In the genomic region with DNA sequence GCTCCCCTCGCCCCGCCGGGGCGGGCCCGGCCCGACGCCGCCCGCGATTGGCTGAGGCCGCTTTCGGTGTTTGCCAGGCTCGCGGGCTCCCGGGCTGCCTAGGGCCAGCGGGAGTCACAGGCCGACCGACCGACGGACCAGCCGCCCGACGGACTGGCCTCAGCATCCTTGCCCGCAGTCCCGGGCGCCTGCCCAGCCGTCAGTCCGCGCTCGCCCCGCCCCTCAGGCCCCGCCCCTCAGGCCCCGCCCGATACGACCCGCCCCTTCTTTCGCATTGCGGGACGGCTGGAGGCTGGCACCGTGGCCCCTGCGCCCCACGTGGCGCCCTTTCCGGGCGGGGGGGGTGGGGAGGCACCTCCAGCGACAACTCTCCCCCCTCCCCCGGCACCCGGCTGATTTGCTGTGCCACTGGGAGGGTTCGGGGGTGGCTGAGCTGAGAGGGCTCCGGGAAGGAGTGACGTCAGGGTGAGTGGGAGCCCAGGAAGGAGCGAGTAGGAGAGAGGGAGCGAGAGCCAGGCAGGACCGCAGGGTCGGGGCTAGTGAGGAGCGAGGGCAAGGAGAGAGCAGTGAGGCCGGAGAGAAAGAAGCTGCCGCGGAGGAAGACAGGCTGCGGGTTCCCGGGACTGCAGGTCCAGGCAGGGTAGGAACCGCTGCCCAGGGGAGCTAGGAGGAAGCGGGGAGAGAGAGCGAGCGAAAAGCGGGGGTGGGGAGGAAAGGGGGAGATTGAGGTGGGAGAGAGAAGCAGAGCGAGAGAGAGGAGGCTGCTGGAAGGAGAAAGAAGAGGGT, we compare ENCODE assay signal across 8 cellular contexts. TPM values are rescaled to one million over a fixed set of nuclear protein-coding genes. Genes with fewer than 3 reads are reported as not detected.
DNase-seq lines count a peak whose midpoint lies in the region; ATAC-seq and TF ChIP-seq lines count a peak whose summit lies in the region.

A gene with protein sequence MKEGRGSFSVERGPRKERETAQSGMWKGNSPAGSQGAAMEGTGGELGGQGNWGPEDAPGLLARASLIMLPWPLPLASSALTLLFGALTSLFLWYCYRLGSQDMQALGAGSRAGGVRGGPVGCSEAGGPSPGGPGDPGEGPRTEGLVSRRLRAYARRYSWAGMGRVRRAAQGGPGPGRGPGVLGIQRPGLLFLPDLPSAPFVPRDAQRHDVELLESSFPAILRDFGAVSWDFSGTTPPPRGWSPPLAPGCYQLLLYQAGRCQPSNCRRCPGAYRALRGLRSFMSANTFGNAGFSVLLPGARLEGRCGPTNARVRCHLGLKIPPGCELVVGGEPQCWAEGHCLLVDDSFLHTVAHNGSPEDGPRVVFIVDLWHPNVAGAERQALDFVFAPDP (plus strand): TSS at position 387 of the 786 bp plus-strand sequence. CDS start 484 bp downstream, outside the sequence.

- H3K4me3 ChIP-seq in GM12864 (ENCODE audit: low read depth, low read length) (peak within 1 kb of the TSS; percentile 63), esophagus muscularis mucosa (peak within 1 kb of the TSS; percentile 59 to 68 (median 66)), muscle layer of colon (ENCODE audit: low read depth in 1 of 2, low read length in 2 of 2) (peak within 1 kb of the TSS; percentile 38 to 41)

- TF ChIP-seq CTCF in GM12864 (IDR thresholded peaks at IDR 0.05; ENCODE audit: low read depth, low read length, missing control alignments) (no peak), esophagus muscularis mucosa (IDR thresholded peaks at IDR 0.05) (no peak)

- H3K36me3 ChIP-seq in esophagus muscularis mucosa: no peaks in the 10 kb centered on the region
- H3K36me3 ChIP-seq in muscle layer of colon (ENCODE audit: insufficient read depth, low read length): no peaks in the 10 kb centered on the region

- ATAC-seq in HG03439 (IDR thresholded peaks at IDR 0.05; ENCODE audit: unreplicated experiment) (peak; percentile 73), HG02852 (IDR thresholded peaks at IDR 0.05; ENCODE audit: unreplicated experiment) (no peak)

- H3K9me3 ChIP-seq in esophagus muscularis mucosa (no peaks in the 10 kb centered on the region), muscle layer of colon (ENCODE audit: low read length) (no peaks in the 10 kb centered on the region)

- H3K9ac ChIP-seq in muscle layer of colon (ENCODE audit: low read length): no peak within 1 kb of the TSS

- H3K27me3 ChIP-seq in esophagus muscularis mucosa (peaks cover 0 to 58% (median 22%) of the 10 kb centered on the region in 4 donors), muscle layer of colon (ENCODE audit: control insufficient read depth in 1 of 2, insufficient read depth in 2 of 2, low read length in 2 of 2) (peaks cover 17 to 41% of the 10 kb centered on the region in 2 donors)

- peak within 1 kb of the TSS in 1 of 4 donors; percentile 30 for H3K27ac ChIP-seq in esophagus muscularis mucosa (replicated peaks in 1 of 4)
- H3K27ac ChIP-seq in muscle layer of colon (ENCODE audit: low read depth, low read length): no peak within 1 kb of the TSS

- intact Hi-C loops in esophagus muscularis mucosa (cut with DNase I): no loop called here

- TF ChIP-seq EP300 in esophagus muscularis mucosa (IDR thresholded peaks at IDR 0.05): no peak

- under 1% methylated on average over 23 of the region's 67 CpGs for WGBS in esophagus muscularis mucosa

- H3K4me1 ChIP-seq in esophagus muscularis mucosa (peaks cover 6 to 27% (median 18%) of the 10 kb centered on the region in 4 donors), muscle layer of colon (ENCODE audit: insufficient read depth, low read length) (peaks cover 4% of the 10 kb centered on the region)

- DNase-seq in GM12864 (ENCODE audit: low read depth) (no peak), NOMO-1 treated with DMSO at 0.1 percent for 48 hours (lab: John Stamatoyannopoulos, UW; ENCODE audit: unreplicated experiment) (peak; percentile 54), esophagus muscularis mucosa (ENCODE audit: extremely low spot score) (no peak)
- peak; percentile 87 to 88 for DNase-seq in activated T-cell treated with anti-CD3 and anti-CD28 coated beads, Interleukin-2, amount 50 U/mL, for 48 hours
- DNase-seq in stimulated activated CD8-positive, alpha-beta memory T cell treated with anti-CD3 and anti-CD28 coated beads, Interleukin-7, amount 100 ng/mL, for 48 hours (ENCODE audit: extremely low read depth in 1 of 2, low read depth in 1 of 2): peak; percentile 35 to 40

- TF ChIP-seq POLR2A in esophagus muscularis mucosa (IDR thresholded peaks at IDR 0.05; ENCODE audit: low read depth): no peak

RNA-seq across cellular contexts. Expression of the gene that starts here (rescaled TPM):
- total RNA-seq in esophagus muscularis mucosa: under 1 TPM in 1 of 4 donors, not detected in 3; 0.33 TPM

Comparison
In these comparisons a context has a peak if more than half of its experiments do, and no peak if none do; other contexts are left out.
1. DNase-seq: peak in NOMO-1 treated with DMSO at 0.1 percent for 48 hours (single experiment), activated T-cell treated with anti-CD3 and anti-CD28 coated beads, Interleukin-2, amount 50 U/mL, for 48 hours (2 of 2) and stimulated activated CD8-positive, alpha-beta memory T cell treated with anti-CD3 and anti-CD28 coated beads, Interleukin-7, amount 100 ng/mL, for 48 hours (2 of 2); none in GM12864 (single experiment) and esophagus muscularis mucosa (single experiment).
2. Peak in every context shown above with its lines, with median percentiles within 50 percentile points of each other: H3K4me3 ChIP-seq.